Comparison of ENCODE assay signal across 18 cellular contexts in genomic region chr12:53963005-53963404, GRCh38. TPM values are rescaled to one million over a fixed set of nuclear protein-coding genes. Genes with fewer than 3 reads are reported as not detected.
DNase-seq lines count a peak whose midpoint lies in the region; ATAC-seq and TF ChIP-seq lines count a peak whose summit lies in the region.
"Had no signal": no experiment of that assay in that cellular context is flagged by ENCODE, and none has a peak within 500 bp of the region (broad histone marks: within the 10 kb centered on the region; RNA-seq: fewer than 3 reads in every experiment).

No MANE protein-coding gene starts in this region.

- POLR2A ChIA-PET in activated B cell treated with CpG ODN at 0.5 μM for 24 hours (lab: Charles Lee), result no interaction called here

- no peak for DNase-seq in activated naive CD4-positive, alpha-beta T cell treated with anti-CD3 and anti-CD28 coated beads, Interleukin-2, amount 10 ng/mL, durations not matched to agents 7 days and 5 days
- DNase-seq in activated B cell treated with CpG ODN at 0.5 μM for 24 hours (no peak), skeletal muscle cell (ENCODE audit: low read depth) (no peak), posterior vena cava (ENCODE audit: low spot score) (no peak), mesothelial cell of epicardium (ENCODE audit: low spot score in 2 of 2, unreplicated experiment in 2 of 2) (no peak), endothelial cell (ENCODE audit: low spot score) (no peak)
- DNase-seq: Calu3; CD8-positive, alpha-beta T cell; NCI-H1105 treated with DMSO at 0.1 percent for 48 hours; NCI-H1694 treated with DMSO at 0.1 percent for 48 hours; NCI-H510A; NCI-H774; OCI-M1; SHP77 had no signal

- CTCF ChIA-PET in activated naive CD4-positive, alpha-beta T cell treated with anti-CD3 and anti-CD28 coated beads, Interleukin-2, amount 10 ng/mL, durations not matched to agents 7 days and 5 days (lab: Charles Lee), result no interaction called here
- CTCF ChIA-PET in activated B cell treated with CpG ODN at 0.5 μM for 24 hours (lab: Charles Lee), result no interaction called here

- no peak overlapping the region for H3K4me3 Mint-ChIP-seq in activated naive CD4-positive, alpha-beta T cell treated with anti-CD3 and anti-CD28 coated beads, Interleukin-2, amount 50 U/mL, for 24 hours
- no peak overlapping the region for H3K4me3 Mint-ChIP-seq in activated naive CD4-positive, alpha-beta T cell treated with anti-CD3 and anti-CD28 coated beads, Interleukin-2, amount 10 ng/mL, durations not matched to agents 7 days and 5 days
- H3K4me3 Mint-ChIP-seq in activated B cell treated with CpG ODN at 0.5 μM for 24 hours, result no peak overlapping the region
- H3K4me3 Mint-ChIP-seq in mesothelial cell of epicardium, result no peak overlapping the region
- H3K4me3 Mint-ChIP-seq in endothelial cell (ENCODE audit: unreplicated experiment), result no peak overlapping the region
- H3K4me3 Mint-ChIP-seq: CD8-positive, alpha-beta T cell; GM23338 had no signal

- ATAC-seq in activated B cell treated with CpG ODN at 0.5 μM for 24 hours (ENCODE audit: low read depth), result no peak
- ATAC-seq: CD8-positive, alpha-beta T cell; GM23338 had no signal

- H3K27ac Mint-ChIP-seq in activated naive CD4-positive, alpha-beta T cell treated with anti-CD3 and anti-CD28 coated beads, Interleukin-2, amount 50 U/mL, for 24 hours, result peak overlapping the region; percentile 41
- no peak overlapping the region for H3K27ac Mint-ChIP-seq in activated naive CD4-positive, alpha-beta T cell treated with anti-CD3 and anti-CD28 coated beads, Interleukin-2, amount 10 ng/mL, durations not matched to agents 7 days and 5 days
- H3K27ac Mint-ChIP-seq in activated B cell treated with CpG ODN at 0.5 μM for 24 hours (peak overlapping the region; percentile 6), mesothelial cell of epicardium (no peak overlapping the region), endothelial cell (ENCODE audit: unreplicated experiment) (no peak overlapping the region)
- H3K27ac Mint-ChIP-seq: CD8-positive, alpha-beta T cell; GM23338 had no signal

- peaks cover 11% of the 10 kb centered on the region for H3K9me3 Mint-ChIP-seq in activated naive CD4-positive, alpha-beta T cell treated with anti-CD3 and anti-CD28 coated beads, Interleukin-2, amount 50 U/mL, for 24 hours
- H3K9me3 Mint-ChIP-seq in activated naive CD4-positive, alpha-beta T cell treated with anti-CD3 and anti-CD28 coated beads, Interleukin-2, amount 10 ng/mL, durations not matched to agents 7 days and 5 days, result no peaks in the 10 kb centered on the region
- peaks cover 9% of the 10 kb centered on the region for H3K9me3 Mint-ChIP-seq in activated B cell treated with CpG ODN at 0.5 μM for 24 hours
- no peaks in the 10 kb centered on the region for H3K9me3 Mint-ChIP-seq in mesothelial cell of epicardium
- H3K9me3 Mint-ChIP-seq in endothelial cell (ENCODE audit: unreplicated experiment), result no peaks in the 10 kb centered on the region
- H3K9me3 Mint-ChIP-seq: CD8-positive, alpha-beta T cell; GM23338 had no signal

- TF ChIP-seq CTCF in activated B cell treated with CpG ODN at 0.5 μM for 24 hours (IDR thresholded peaks at IDR 0.05), result no peak
- no peak for TF ChIP-seq CTCF in mesothelial cell of epicardium (IDR thresholded peaks at IDR 0.05; ENCODE audit: unreplicated experiment)
- TF ChIP-seq CTCF in endothelial cell (IDR thresholded peaks at IDR 0.05; ENCODE audit: unreplicated experiment), result no peak

- peak overlapping the region; percentile 74 for H3K4me3 ChIP-seq in skeletal muscle cell (ENCODE audit: low read depth, low read length)
- H3K4me3 ChIP-seq: GM23338, K562 had no signal

- peaks cover 9% of the 10 kb centered on the region for H3K36me3 Mint-ChIP-seq in activated naive CD4-positive, alpha-beta T cell treated with anti-CD3 and anti-CD28 coated beads, Interleukin-2, amount 50 U/mL, for 24 hours
- no peaks in the 10 kb centered on the region for H3K36me3 Mint-ChIP-seq in activated naive CD4-positive, alpha-beta T cell treated with anti-CD3 and anti-CD28 coated beads, Interleukin-2, amount 10 ng/mL, durations not matched to agents 7 days and 5 days
- H3K36me3 Mint-ChIP-seq in activated B cell treated with CpG ODN at 0.5 μM for 24 hours (ENCODE audit: low read depth) (no peaks in the 10 kb centered on the region), mesothelial cell of epicardium (no peaks in the 10 kb centered on the region), endothelial cell (ENCODE audit: low read depth, unreplicated experiment) (no peaks in the 10 kb centered on the region)
- H3K36me3 Mint-ChIP-seq: CD8-positive, alpha-beta T cell had no signal

- peaks cover 42% of the 10 kb centered on the region for H3K4me1 Mint-ChIP-seq in activated naive CD4-positive, alpha-beta T cell treated with anti-CD3 and anti-CD28 coated beads, Interleukin-2, amount 50 U/mL, for 24 hours
- H3K4me1 Mint-ChIP-seq in activated naive CD4-positive, alpha-beta T cell treated with anti-CD3 and anti-CD28 coated beads, Interleukin-2, amount 10 ng/mL, durations not matched to agents 7 days and 5 days, result peaks cover 22% of the 10 kb centered on the region
- H3K4me1 Mint-ChIP-seq in activated B cell treated with CpG ODN at 0.5 μM for 24 hours (peaks cover 24% of the 10 kb centered on the region), mesothelial cell of epicardium (peaks cover 7% of the 10 kb centered on the region), endothelial cell (ENCODE audit: unreplicated experiment) (peaks cover 38% of the 10 kb centered on the region)

- peaks cover 77% of the 10 kb centered on the region for H3K27me3 Mint-ChIP-seq in activated naive CD4-positive, alpha-beta T cell treated with anti-CD3 and anti-CD28 coated beads, Interleukin-2, amount 50 U/mL, for 24 hours
- H3K27me3 Mint-ChIP-seq in activated naive CD4-positive, alpha-beta T cell treated with anti-CD3 and anti-CD28 coated beads, Interleukin-2, amount 10 ng/mL, durations not matched to agents 7 days and 5 days, result peaks cover 98% of the 10 kb centered on the region
- peaks cover 84% of the 10 kb centered on the region for H3K27me3 Mint-ChIP-seq in activated B cell treated with CpG ODN at 0.5 μM for 24 hours
- peaks cover 100% of the 10 kb centered on the region for H3K27me3 Mint-ChIP-seq in mesothelial cell of epicardium (ENCODE audit: low read depth)
- peaks cover 57% of the 10 kb centered on the region for H3K27me3 Mint-ChIP-seq in endothelial cell (ENCODE audit: unreplicated experiment)

- intact Hi-C loops in activated B cell treated with CpG ODN at 0.5 μM for 24 hours (cut with micrococcal nuclease) (loop anchor here (5.0 to 10.0 kb wide), 2 partner anchors 69 to 268 kb away; partner anchors contain the start of gene HOXC5), posterior vena cava (cut with DNase I) (no loop called here)

RNA-seq across cellular contexts. Expression of gene HOXC12, which starts 8.3 kb away (rescaled TPM):
- total RNA-seq in activated B cell treated with CpG ODN at 0.5 μM for 24 hours, result not detected in 2 replicates
- total RNA-seq in posterior vena cava, result 1 to 10 TPM in 1 of 2 donors, not detected in 1; 1.1 TPM
- total RNA-seq in mesothelial cell of epicardium, result not detected in 3 replicates
- 1.3 TPM for total RNA-seq in endothelial cell (ENCODE audit: unreplicated experiment)
- total RNA-seq: Calu3; CD8-positive, alpha-beta T cell; GM23338; RPMI7951 had no signal

RNA-seq across cellular contexts. Expression of gene HOXC11, which starts 9.9 kb away (rescaled TPM):
- total RNA-seq in activated B cell treated with CpG ODN at 0.5 μM for 24 hours (not detected in 2 replicates), posterior vena cava (1 to 10 TPM; 1.3 to 4.2 TPM), mesothelial cell of epicardium (0.47 to 0.60 TPM (median 0.47 TPM) in 3 replicates), endothelial cell (ENCODE audit: unreplicated experiment) (0.38 TPM)
- total RNA-seq: Calu3; CD8-positive, alpha-beta T cell; GM23338; K562 had no signal

RNA-seq across cellular contexts. Expression of gene HOTAIR, which starts 11.7 kb away (rescaled TPM):
- total RNA-seq in activated B cell treated with CpG ODN at 0.5 μM for 24 hours, result not detected in 2 replicates
- total RNA-seq in posterior vena cava, result 1 to 10 TPM; 2.0 to 4.8 TPM
- total RNA-seq in mesothelial cell of epicardium, result 1.1 to 1.8 TPM (median 1.8 TPM) in 3 replicates
- 1.4 TPM for total RNA-seq in endothelial cell (ENCODE audit: unreplicated experiment)
- total RNA-seq: Calu3; CD8-positive, alpha-beta T cell; GM23338; K562; RPMI7951 had no signal

RNA-seq across cellular contexts. Expression of gene HOXC10, which starts 21.9 kb away (rescaled TPM):
- total RNA-seq in activated B cell treated with CpG ODN at 0.5 μM for 24 hours (not detected in 2 replicates), posterior vena cava (10 to 100 TPM; 27.9 to 35.5 TPM), mesothelial cell of epicardium (0.95 to 0.97 TPM (median 0.96 TPM) in 3 replicates), endothelial cell (ENCODE audit: unreplicated experiment) (1.9 TPM)
- total RNA-seq: CD8-positive, alpha-beta T cell; GM23338 had no signal

RNA-seq across cellular contexts. Expression of gene HOXC13, which starts 24.4 kb away (rescaled TPM):
- total RNA-seq in activated B cell treated with CpG ODN at 0.5 μM for 24 hours (not detected in 2 replicates), posterior vena cava (1 to 10 TPM in 1 of 2 donors, under 1 TPM in 1; 0.23 to 1.1 TPM), mesothelial cell of epicardium (0.44 to 0.69 TPM (median 0.61 TPM) in 3 replicates), endothelial cell (ENCODE audit: unreplicated experiment) (0.38 TPM)
- total RNA-seq: Calu3; CD8-positive, alpha-beta T cell had no signal

Comparison
In these comparisons a context has a peak if more than half of its experiments do, and no peak if none do; other contexts are left out.
1. H3K27ac Mint-ChIP-seq: peak in activated naive CD4-positive, alpha-beta T cell treated with anti-CD3 and anti-CD28 coated beads, Interleukin-2, amount 50 U/mL, for 24 hours (single experiment) and activated B cell treated with CpG ODN at 0.5 μM for 24 hours (single experiment); none in activated naive CD4-positive, alpha-beta T cell treated with anti-CD3 and anti-CD28 coated beads, Interleukin-2, amount 10 ng/mL, durations not matched to agents 7 days and 5 days (single experiment), mesothelial cell of epicardium (single experiment) and endothelial cell (single experiment).